Comparison of ENCODE assay signal across 1 cellular context in genomic region chr9:126592461-126592860, GRCh38.
TF ChIP-seq lines count a peak whose summit lies in the region.

No MANE protein-coding gene starts in this region.

TF ChIP-seq in HEK293, 187 proteins besides CTCF, POLR2A, EP300 and RAD21 (continued from another document):
- TF ChIP-seq PRDM10 (tag by site-specific recombination; IDR thresholded peaks at IDR 0.05) (0 out of 2 replicates have a peak, but pooled peaks have one; percentile 36), ZIC2 (tag by site-specific recombination; IDR thresholded peaks at IDR 0.05) (peak; percentile 56), GLI4 (tag by site-specific recombination; IDR thresholded peaks at IDR 0.05) (no peak)
